1 cellular context compared by ENCODE assay signal in genomic region chr1:202802998-202803932, GRCh38.
TF ChIP-seq lines count a peak whose summit lies in the region.

No MANE protein-coding gene starts in this region.

TF ChIP-seq in K562, 482 proteins besides CTCF, POLR2A, EP300 and RAD21 (continued from another document and continues in another):
- TF ChIP-seq SAFB (IDR thresholded peaks at IDR 0.05; ENCODE audit: borderline replicate concordance, low read depth, low read length) (no peak), POLR2AphosphoS2 (IDR thresholded peaks at IDR 0.05; ENCODE audit: low read length) (no peak), TCF7 (IDR thresholded peaks at IDR 0.05; ENCODE audit: borderline replicate concordance) (no peak), LARP7 (IDR thresholded peaks at IDR 0.05) (0 out of 2 replicates have a peak, but pooled peaks have one; percentile 29), ZFP36 (IDR thresholded peaks at IDR 0.05; ENCODE audit: low read depth, low read length, partially characterized antibody) (no peak), SPI1 (IDR thresholded peaks at IDR 0.05; ENCODE audit: borderline replicate concordance, low read depth, low read length) (no peak), ATF3 (IDR thresholded peaks at IDR 0.05) (peak; percentile 69), ATF3 (CRISPR knock-in tag; conservative IDR thresholded peaks at IDR 0.05) (no peak), TRIM24 (IDR thresholded peaks at IDR 0.05) (peak in 1 of 2 experiments; percentile 13; a peak in 1 of 4 replicates), TCF7L2 (IDR thresholded peaks at IDR 0.05; ENCODE audit: low read depth, low read length) (no peak), RHOXF2B (CRISPR knock-in tag; conservative IDR thresholded peaks at IDR 0.05) (no peak), BRD9 (IDR thresholded peaks at IDR 0.05; ENCODE audit: low read depth, partially characterized antibody) (no peak), ARNT (IDR thresholded peaks at IDR 0.05) (0 out of 4 replicates have a peak, but pooled peaks of 1 of the 2 experiments have one; percentile 3), NFE2 (IDR thresholded peaks at IDR 0.05; ENCODE audit: low read depth) (peak; percentile 84), DDX20 (tag; IDR thresholded peaks at IDR 0.05; ENCODE audit: low read depth) (no peak), ZFX (CRISPR knock-in tag; IDR thresholded peaks at IDR 0.05) (peak; percentile 37; the same call in 1 of the 2 replicates), TCF3 (CRISPR knock-in tag; IDR thresholded peaks at IDR 0.05) (no peak), MEF2D (tag; conservative IDR thresholded peaks at IDR 0.05; ENCODE audit: low read depth) (no peak), IRF9 (tag; IDR thresholded peaks at IDR 0.05) (no peak), PHB2 (IDR thresholded peaks at IDR 0.05; ENCODE audit: low read depth) (no peak), JUND (IDR thresholded peaks at IDR 0.05; ENCODE audit: borderline replicate concordance, low read depth, low read length) (peak; percentile 24; the same call in 1 of the 2 replicates), JUND (tag; IDR thresholded peaks at IDR 0.05; ENCODE audit: borderline replicate concordance, low read depth, low read length) (peak; percentile 55; the same call in 1 of the 3 replicates), HEY1 (CRISPR knock-in tag; IDR thresholded peaks at IDR 0.05; ENCODE audit: borderline replicate concordance) (no peak), NR4A1 (CRISPR knock-in tag; IDR thresholded peaks at IDR 0.05) (no peak), NR4A1 (tag; IDR thresholded peaks at IDR 0.05) (peak; percentile 46; the same call in 1 of the 2 replicates), PRPF4 (IDR thresholded peaks at IDR 0.05; ENCODE audit: insufficient read depth, low read depth, low read length, poor library complexity, severe bottlenecking) (no peak), BACH1 (tag; IDR thresholded peaks at IDR 0.05) (no peak), TRIM28 (IDR thresholded peaks at IDR 0.05) (no peak), ZSCAN29 (IDR thresholded peaks at IDR 0.05) (0 out of 2 replicates have a peak, but pooled peaks have one; percentile 43), HCFC1 (IDR thresholded peaks at IDR 0.05; ENCODE audit: low read depth, low read length) (no peak), POU5F1 (IDR thresholded peaks at IDR 0.05; ENCODE audit: borderline replicate concordance, low read depth, low read length, partially characterized antibody) (no peak), TAF7 (tag; IDR thresholded peaks at IDR 0.05) (no peak), JUN (IDR thresholded peaks at IDR 0.05; ENCODE audit: borderline replicate concordance, low read depth, low read length) (0 out of 2 replicates have a peak, but pooled peaks have one; percentile 14), JUN (CRISPR knock-in tag; IDR thresholded peaks at IDR 0.05; ENCODE audit: borderline replicate concordance) (no peak), KHSRP (IDR thresholded peaks at IDR 0.05) (no peak), GATAD2B (IDR thresholded peaks at IDR 0.05; ENCODE audit: borderline replicate concordance) (0 out of 2 replicates have a peak, but pooled peaks have one; percentile 35), U2AF1 (optimal IDR thresholded peaks at IDR 0.05; ENCODE audit: low read depth, low read length) (no peak), ZNF778 (CRISPR knock-in tag; IDR thresholded peaks at IDR 0.05) (no peak), MLX (CRISPR knock-in tag; conservative IDR thresholded peaks at IDR 0.05) (no peak), HBP1 (CRISPR knock-in tag; IDR thresholded peaks at IDR 0.05) (no peak), FOXM1 (IDR thresholded peaks at IDR 0.05; ENCODE audit: low read depth) (0 out of 2 replicates have a peak, but pooled peaks have one; percentile 10), FOXM1 (CRISPR knock-in tag; IDR thresholded peaks at IDR 0.05; ENCODE audit: low read depth) (no peak), NRF1 (conservative IDR thresholded peaks at IDR 0.05 in 1 of 2, IDR thresholded peaks at IDR 0.05 in 1 of 2) (0 out of 4 replicates have a peak, but pooled peaks of 1 of the 2 experiments have one; percentile 0), FOSL1 (tag; conservative IDR thresholded peaks at IDR 0.05) (peak; percentile 61), MAX (CRISPR knock-in tag; IDR thresholded peaks at IDR 0.05) (no peak), LEF1 (IDR thresholded peaks at IDR 0.05) (peak; percentile 49), ZBTB9 (CRISPR knock-in tag; IDR thresholded peaks at IDR 0.05) (no peak), ZNF217 (CRISPR knock-in tag; IDR thresholded peaks at IDR 0.05) (no peak), TBP (optimal IDR thresholded peaks at IDR 0.05; ENCODE audit: low read depth, low read length) (no peak), THRAP3 (IDR thresholded peaks at IDR 0.05; ENCODE audit: borderline replicate concordance) (no peak), STAG1 (CRISPR knock-in tag; IDR thresholded peaks at IDR 0.05; ENCODE audit: borderline replicate concordance) (no peak), ESRRB (CRISPR knock-in tag; IDR thresholded peaks at IDR 0.05; ENCODE audit: borderline replicate concordance) (no peak), FOXA3 (CRISPR knock-in tag; conservative IDR thresholded peaks at IDR 0.05 in 1 of 2, IDR thresholded peaks at IDR 0.05 in 1 of 2) (no peak), GABPB1 (CRISPR knock-in tag; IDR thresholded peaks at IDR 0.05) (no peak), ZBTB49 (CRISPR knock-in tag; IDR thresholded peaks at IDR 0.05; ENCODE audit: borderline replicate concordance) (no peak), RUNX1 (IDR thresholded peaks at IDR 0.05; ENCODE audit: low read depth) (no peak), ZNF143 (CRISPR knock-in tag; IDR thresholded peaks at IDR 0.05) (no peak), KDM1A (IDR thresholded peaks at IDR 0.05) (no peak), ARID1B (IDR thresholded peaks at IDR 0.05) (peak; percentile 63), CEBPG (CRISPR knock-in tag; IDR thresholded peaks at IDR 0.05) (peak; percentile 75), CEBPG (tag; conservative IDR thresholded peaks at IDR 0.05 in 1 of 2, IDR thresholded peaks at IDR 0.05 in 1 of 2) (peak; percentile 56 to 94), TSHZ1 (CRISPR knock-in tag; IDR thresholded peaks at IDR 0.05) (no peak), CXXC5 (CRISPR knock-in tag; IDR thresholded peaks at IDR 0.05) (peak; percentile 30; the same call in 1 of the 2 replicates), SMARCA4 (IDR thresholded peaks at IDR 0.05) (0 out of 2 replicates have a peak, but pooled peaks have one; percentile 67), ARHGAP35 (IDR thresholded peaks at IDR 0.05; ENCODE audit: partially characterized antibody) (no peak), POLR2G (IDR thresholded peaks at IDR 0.05; ENCODE audit: low read depth, low read length) (no peak), HMG20A (CRISPR knock-in tag; conservative IDR thresholded peaks at IDR 0.05) (no peak), PML (IDR thresholded peaks at IDR 0.05; ENCODE audit: low read length) (no peak), ZNF584 (CRISPR knock-in tag; IDR thresholded peaks at IDR 0.05; ENCODE audit: low read depth) (peak; percentile 33; the same call in 1 of the 2 replicates), ZNF277 (CRISPR knock-in tag; IDR thresholded peaks at IDR 0.05; ENCODE audit: borderline replicate concordance) (no peak)
